Comparison of ENCODE assay signal across 22 cellular contexts in the genomic region with DNA sequence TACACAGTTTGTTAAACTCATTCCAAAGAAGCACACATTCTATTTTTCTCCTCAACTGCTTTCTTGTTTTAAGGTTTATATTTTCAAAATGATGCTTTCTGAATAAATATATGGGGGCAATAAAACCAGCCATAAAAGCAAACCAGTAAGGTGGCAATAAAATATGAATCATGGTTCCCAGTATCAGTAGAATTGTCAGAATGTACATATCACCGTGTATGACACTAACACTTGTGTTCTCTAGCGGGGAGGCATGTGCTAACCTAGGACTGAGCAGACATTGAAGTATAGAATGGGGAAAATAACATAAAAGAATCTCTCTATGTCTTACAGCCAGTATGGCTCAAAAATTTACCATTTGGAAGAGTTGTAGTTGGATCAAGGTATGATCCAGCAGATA.
"Had no signal": no experiment of that assay in that cellular context is flagged by ENCODE, and none has a peak within 500 bp of the region (broad histone marks: within the 10 kb centered on the region; RNA-seq: fewer than 3 reads in every experiment).

No MANE protein-coding gene starts in this region.

- H3K9me3 ChIP-seq: colonic mucosa, gastrocnemius medialis, heart right ventricle, left lung, lower lobe of right lung had no signal

- H3K27ac ChIP-seq: colonic mucosa, epithelial cell of prostate, foreskin keratinocyte, gastrocnemius medialis, heart right ventricle, left lung, lower lobe of right lung had no signal

- H3K36me3 ChIP-seq: colonic mucosa, gastrocnemius medialis, heart right ventricle, left lung, lower lobe of right lung had no signal

- H3K4me1 ChIP-seq: colonic mucosa, foreskin keratinocyte, gastrocnemius medialis, heart right ventricle, left lung, lower lobe of right lung had no signal

- H3K4me3 ChIP-seq: colonic mucosa, gastrocnemius medialis, heart right ventricle, left lung, lower lobe of right lung had no signal

- DNase-seq: colonic mucosa; cortex of kidney; effector CD8-positive, alpha-beta T cell; effector memory CD8-positive, alpha-beta T cell; endodermal cell; erythroblast; foreskin keratinocyte; gastrocnemius medialis; glutamatergic neuron; head of caudate nucleus; heart right ventricle; hypothalamus; immature natural killer cell; islet precursor cell; kidney glomerular epithelial cell; left ventricle myocardium superior; lower lobe of right lung; mesenchymal stem cell; naive thymus-derived CD4-positive, alpha-beta T cell had no signal

- ATAC-seq: effector memory CD8-positive, alpha-beta T cell; esophagus mucosa; foreskin keratinocyte; gastrocnemius medialis; heart right ventricle; left lung; left ventricle myocardium superior; lower lobe of right lung; naive thymus-derived CD4-positive, alpha-beta T cell had no signal

- H3K27me3 ChIP-seq: colonic mucosa, foreskin keratinocyte, gastrocnemius medialis, left lung had no signal
